In genomic region chr11:1073261-1073724, GRCh38 we compare ENCODE assay signal across 9 cellular contexts. TPM values are rescaled to one million over a fixed set of nuclear protein-coding genes. Genes with fewer than 3 reads are reported as not detected.
DNase-seq lines count a peak whose midpoint lies in the region; ATAC-seq and TF ChIP-seq lines count a peak whose summit lies in the region.
"Had no signal": no experiment of that assay in that cellular context is flagged by ENCODE, and none has a peak within 500 bp of the region (broad histone marks: within the 10 kb centered on the region; RNA-seq: fewer than 3 reads in every experiment).

No MANE protein-coding gene starts in this region.

- CTCF ChIA-PET in Caco-2 (lab: Charles Lee): no interaction called here

- H4K20me1 ChIP-seq in BLaER1 treated with 17β-estradiol and CSF1 and Interleukin-3, amounts not matched to agents 10 nM and 100 nM: no peaks in the 10 kb centered on the region; a peak in 1 of 22 replicates

- DNase-seq in NCI-H1092 (lab: John Stamatoyannopoulos, UW): peak; percentile 5
- DNase-seq in dermis microvascular lymphatic vessel endothelial cell (ENCODE audit: low read depth in 2 of 2): peak; percentile 79 to 80
- DNase-seq in NCI-H146 treated with DMSO at 0.1 percent for 48 hours (lab: John Stamatoyannopoulos, UW; ENCODE audit: unreplicated experiment): no peak
- no peak for DNase-seq in iPS-NIHi11 (ENCODE audit: low spot score)
- no peak for DNase-seq in stimulated activated naive CD8-positive, alpha-beta T cell treated with anti-CD3 and anti-CD28 coated beads, Interleukin-15, Interleukin-2, amounts not matched to agents 100 U/mL and 50 U/mL, for 24 hours
- no peak for DNase-seq in Caco-2
- DNase-seq: activated T-cell treated with anti-CD3 and anti-CD28 coated beads for 4 hours had no signal

- no peaks in the 10 kb centered on the region for H3K36me3 Mint-ChIP-seq in Caco-2 (ENCODE audit: insufficient read depth, unreplicated experiment)

- H3K4me3 ChIP-seq in BLaER1 treated with 17β-estradiol and CSF1 and Interleukin-3, amounts not matched to agents 10 nM and 100 nM: no peak overlapping the region
- H3K4me3 ChIP-seq in mucosa of rectum (ENCODE audit: low read length in 2 of 2): peak overlapping the region in 1 of 2 donors; percentile 13
- no peak overlapping the region for H3K4me3 ChIP-seq in Caco-2 (ENCODE audit: low read depth, low read length)

- H3K4me3 Mint-ChIP-seq in Caco-2 (ENCODE audit: unreplicated experiment): no peak overlapping the region

- H3K27me3 Mint-ChIP-seq in Caco-2 (ENCODE audit: insufficient read depth, unreplicated experiment): no peaks in the 10 kb centered on the region

- H3K4me2 ChIP-seq in BLaER1 treated with 17β-estradiol and CSF1 and Interleukin-3, amounts not matched to agents 10 nM and 100 nM: peak overlapping the region; percentile 39 to 89 (median 58)

- ATAC-seq in stimulated activated naive CD8-positive, alpha-beta T cell treated with anti-CD3 and anti-CD28 coated beads, Interleukin-15, Interleukin-2, amounts not matched to agents 100 U/mL and 50 U/mL, for 24 hours: no peak

- peaks cover 12 to 33% (median 28%) of the 10 kb centered on the region in 10 experiments for H3K4me1 ChIP-seq in BLaER1 treated with 17β-estradiol and CSF1 and Interleukin-3, amounts not matched to agents 10 nM and 100 nM
- H3K4me1 ChIP-seq in mucosa of rectum (ENCODE audit: control insufficient read depth in 2 of 2, insufficient read depth in 2 of 2, low read length in 2 of 2) (peaks cover 21 to 26% of the 10 kb centered on the region in 2 donors), Caco-2 (no peaks in the 10 kb centered on the region)

- H3K9me3 ChIP-seq in BLaER1 treated with 17β-estradiol and CSF1 and Interleukin-3, amounts not matched to agents 10 nM and 100 nM (replicated peaks in 1 of 11): no peaks in the 10 kb centered on the region
- H3K9me3 ChIP-seq in mucosa of rectum (ENCODE audit: control insufficient read depth in 2 of 2, low read length in 2 of 2) (no peaks in the 10 kb centered on the region), Caco-2 (no peaks in the 10 kb centered on the region)

- intact Hi-C loops in Caco-2 (cut with micrococcal nuclease; ENCODE audit: unreplicated experiment): no loop called here

- H3K27me3 ChIP-seq in BLaER1 treated with 17β-estradiol and CSF1 and Interleukin-3, amounts not matched to agents 10 nM and 100 nM: no peaks in the 10 kb centered on the region
- H3K27me3 ChIP-seq in mucosa of rectum (ENCODE audit: control insufficient read depth in 2 of 2, insufficient read depth in 2 of 2, low read length in 2 of 2) (no peaks in the 10 kb centered on the region), Caco-2 (replicated peaks; ENCODE audit: control insufficient read depth, insufficient read depth, low read length) (no peaks in the 10 kb centered on the region)

- no peaks in the 10 kb centered on the region for H3K36me3 ChIP-seq in BLaER1 treated with 17β-estradiol and CSF1 and Interleukin-3, amounts not matched to agents 10 nM and 100 nM
- H3K36me3 ChIP-seq in mucosa of rectum (ENCODE audit: control insufficient read depth in 2 of 2, insufficient read depth in 2 of 2, low read length in 2 of 2) (peaks cover 0 to 3% of the 10 kb centered on the region in 2 donors), Caco-2 (ENCODE audit: control insufficient read depth, insufficient read depth, low read length) (no peaks in the 10 kb centered on the region)

- H3K27ac ChIP-seq in BLaER1 treated with 17β-estradiol and CSF1 and Interleukin-3, amounts not matched to agents 10 nM and 100 nM: peak overlapping the region; percentile 6 to 76 (median 53); a peak in 17 of 22 replicates
- H3K27ac ChIP-seq in mucosa of rectum (ENCODE audit: low read depth in 2 of 2, low read length in 2 of 2): peak overlapping the region; percentile 63 to 74

- TF ChIP-seq CTCF in Caco-2 (IDR thresholded peaks at IDR 0.05; ENCODE audit: insufficient read depth in 1 of 2, low read depth in 1 of 2, low read length in 1 of 2, severe bottlenecking in 1 of 2, unreplicated experiment in 1 of 2): no peak

- POLR2A ChIA-PET in Caco-2 (lab: Charles Lee): no interaction called here

- H3K4me1 Mint-ChIP-seq in Caco-2 (ENCODE audit: low read depth, unreplicated experiment): no peaks in the 10 kb centered on the region

- H3K27ac Mint-ChIP-seq in Caco-2 (ENCODE audit: unreplicated experiment): no peak overlapping the region

- peak overlapping the region in 9 of 11 experiments; percentile 7 to 75 (median 48); a peak in 12 of 22 replicates for H3K9ac ChIP-seq in BLaER1 treated with 17β-estradiol and CSF1 and Interleukin-3, amounts not matched to agents 10 nM and 100 nM
- H3K9ac ChIP-seq in mucosa of rectum (ENCODE audit: low read depth in 1 of 2, low read length in 2 of 2): peak overlapping the region; percentile 41 to 71

- no TSS peak for BruUV-seq in Caco-2 (replicated peaks; lab: Mats Ljungman, UMichigan)

- peaks cover 14% of the 10 kb centered on the region for H3K9me3 Mint-ChIP-seq in Caco-2 (ENCODE audit: unreplicated experiment)

RNA-seq across cellular contexts. Expression of gene MUC2, which starts 1.4 kb away (rescaled TPM):
- total RNA-seq in dermis microvascular lymphatic vessel endothelial cell (not detected in 2 replicates), Caco-2 (2022) (0.05 and 0.35 TPM in 2 replicates)

RNA-seq across cellular contexts. Expression of gene MUC6, which starts 36.8 kb away (rescaled TPM):
- total RNA-seq in dermis microvascular lymphatic vessel endothelial cell (not detected in 2 replicates), Caco-2 (2022) (not detected in 2 replicates)

Comparison
In these comparisons a context has a peak if more than half of its experiments do, and no peak if none do; other contexts are left out.
1. DNase-seq: peak in NCI-H1092 (single experiment) and dermis microvascular lymphatic vessel endothelial cell (2 of 2); none in NCI-H146 treated with DMSO at 0.1 percent for 48 hours (single experiment), iPS-NIHi11 (single experiment), stimulated activated naive CD8-positive, alpha-beta T cell treated with anti-CD3 and anti-CD28 coated beads, Interleukin-15, Interleukin-2, amounts not matched to agents 100 U/mL and 50 U/mL, for 24 hours (single experiment) and Caco-2 (0 of 2).